1 cellular context compared by ENCODE assay signal in the genomic region with DNA sequence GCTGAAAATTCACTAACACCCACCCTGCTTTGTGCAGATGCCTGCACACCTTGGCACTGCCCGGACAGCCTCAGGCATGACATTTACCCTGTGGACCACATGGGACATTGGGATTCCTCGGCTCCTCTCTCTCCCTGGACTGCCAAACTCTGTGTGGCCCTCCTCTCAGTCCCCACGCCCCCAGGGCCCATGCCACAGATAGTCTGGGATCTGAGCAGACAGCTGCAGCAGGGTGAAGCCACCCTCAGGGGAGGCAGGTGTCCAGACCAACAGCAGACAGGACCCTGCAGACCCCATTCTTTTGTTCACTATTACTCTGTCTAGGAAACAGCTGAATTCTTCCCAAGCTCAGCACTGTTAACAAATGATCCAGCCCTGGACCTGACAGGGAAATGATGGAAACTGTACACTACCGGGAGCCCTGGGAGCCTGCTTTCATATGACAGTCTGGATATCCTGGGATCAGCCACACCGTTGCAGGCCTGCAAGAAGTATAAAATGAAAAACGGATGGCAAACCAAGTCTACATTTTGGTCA.
TF ChIP-seq lines count a peak whose summit lies in the region.

No MANE protein-coding gene starts in this region.

TF ChIP-seq in GM12878, 131 proteins besides CTCF, POLR2A, EP300 and RAD21:
- TF ChIP-seq FOXK2 (IDR thresholded peaks at IDR 0.05) (no peak), TAF1 (IDR thresholded peaks at IDR 0.05; ENCODE audit: borderline replicate concordance, low read depth, low read length) (no peak), ZZZ3 (IDR thresholded peaks at IDR 0.05; ENCODE audit: control insufficient read depth, insufficient read length, low read depth) (no peak), ZNF384 (IDR thresholded peaks at IDR 0.05; ENCODE audit: borderline replicate concordance, low read depth, low read length) (no peak), CBFB (IDR thresholded peaks at IDR 0.05; ENCODE audit: low read depth) (no peak), LARP7 (IDR thresholded peaks at IDR 0.05) (no peak), CHD4 (IDR thresholded peaks at IDR 0.05) (no peak), RAD51 (IDR thresholded peaks at IDR 0.05) (no peak), PBX3 (IDR thresholded peaks at IDR 0.05; ENCODE audit: insufficient replicate concordance, low read depth, low read length) (no peak), STAT3 (IDR thresholded peaks at IDR 0.05; ENCODE audit: low read depth, low read length) (no peak), IRF4 (IDR thresholded peaks at IDR 0.05; ENCODE audit: low read depth, low read length) (no peak), ATF7 (IDR thresholded peaks at IDR 0.05; ENCODE audit: low read depth) (no peak), EZH2 (IDR thresholded peaks at IDR 0.05; ENCODE audit: borderline replicate concordance, control insufficient read depth, low read depth, low read length) (no peak), SMC3 (IDR thresholded peaks at IDR 0.05; ENCODE audit: borderline replicate concordance, low read length) (no peak), BHLHE40 (IDR thresholded peaks at IDR 0.05; ENCODE audit: borderline replicate concordance in 1 of 2, low read depth in 2 of 2, low read length in 1 of 2) (no peak), SIX5 (IDR thresholded peaks at IDR 0.05; ENCODE audit: low read depth, low read length, severe bottlenecking) (no peak), NFYA (IDR thresholded peaks at IDR 0.05; ENCODE audit: borderline replicate concordance, low read depth, low read length) (no peak)
